1 cellular context compared by ENCODE assay signal in the genomic region with DNA sequence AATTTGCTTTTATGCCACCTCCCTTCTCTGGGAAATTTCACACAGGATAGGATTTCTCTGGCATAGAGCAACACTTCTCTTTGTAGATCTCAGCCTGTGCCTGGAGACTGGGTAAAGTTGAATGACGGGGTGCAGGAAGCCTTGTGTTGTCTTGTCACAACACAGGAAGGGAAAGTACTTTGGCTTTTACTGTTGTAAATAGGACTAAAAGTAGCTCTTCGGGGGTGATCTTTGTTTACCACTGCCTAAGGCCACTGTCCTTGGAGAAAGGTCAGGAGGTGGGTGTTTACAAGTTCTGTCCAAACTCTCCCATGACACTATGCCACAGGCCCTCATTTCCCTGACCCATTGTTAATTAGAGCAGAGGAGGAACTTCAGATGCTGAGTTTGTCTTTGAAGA.
TF ChIP-seq lines count a peak whose summit lies in the region.

No MANE protein-coding gene starts in this region.

TF ChIP-seq in IMR-90, 13 proteins besides CTCF, POLR2A, EP300 and RAD21 (continued from another document):
- TF ChIP-seq NFE2L2 (IDR thresholded peaks at IDR 0.05; ENCODE audit: low read depth, low read length): no peak
- TF ChIP-seq FOS (IDR thresholded peaks at IDR 0.05; ENCODE audit: low read depth, low read length): no peak
- no peak for TF ChIP-seq MAFK (IDR thresholded peaks at IDR 0.05; ENCODE audit: low read depth, low read length)
TF ChIP-seq in IMR-90: peak in this region for 0.
